8 cellular contexts compared by ENCODE assay signal in the genomic region with DNA sequence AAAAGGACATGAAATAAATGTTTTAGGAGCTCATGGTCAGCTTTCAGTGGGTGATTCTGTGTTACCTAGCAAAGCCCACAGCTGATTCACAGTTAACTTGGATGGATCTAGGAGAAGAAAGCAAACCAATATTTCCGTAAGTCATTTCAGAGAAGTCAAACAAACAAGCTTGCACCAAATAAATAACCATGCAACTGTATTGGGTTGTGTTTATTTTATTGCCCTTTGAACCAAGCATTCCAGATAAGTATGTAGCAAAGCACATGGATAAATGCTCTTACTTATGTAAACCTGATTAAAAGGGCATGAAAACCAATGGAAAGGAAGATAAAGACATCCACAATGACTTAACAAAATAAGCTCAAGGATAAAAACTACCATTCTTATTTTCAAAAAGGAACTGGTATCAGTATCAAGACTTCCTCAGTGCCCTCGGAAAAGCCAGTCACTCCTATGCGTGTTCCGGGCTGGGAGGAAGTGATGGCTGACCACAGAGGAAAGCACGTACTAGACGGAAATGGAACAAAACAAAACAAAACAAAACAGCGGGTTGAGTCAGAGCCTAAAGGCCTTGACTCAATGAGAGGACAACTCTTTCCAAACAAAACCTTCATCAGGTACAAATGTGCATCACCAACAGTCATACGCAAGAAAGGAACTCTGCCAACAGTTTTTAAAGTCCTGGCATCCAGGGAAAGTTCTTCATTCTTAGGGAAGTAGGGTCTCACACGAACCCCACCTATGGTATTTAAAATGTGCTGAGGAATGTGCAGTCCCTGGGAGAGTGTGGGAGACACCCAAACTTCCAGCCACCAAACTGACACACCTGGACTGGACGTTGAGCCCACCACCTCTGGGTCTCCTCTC.
DNase-seq lines count a peak whose midpoint lies in the region; ATAC-seq lines count a peak whose summit lies in the region.

No MANE protein-coding gene starts in this region.

- ATAC-seq in HG03045 (IDR thresholded peaks at IDR 0.05; ENCODE audit: unreplicated experiment): peak; percentile 46
- ATAC-seq in stimulated activated naive CD8-positive, alpha-beta T cell treated with anti-CD3 and anti-CD28 coated beads, Interleukin-15, amount 100 ng/mL, for 72 hours: peak; percentile 97

- H3K4me3 Mint-ChIP-seq in stimulated activated naive CD8-positive, alpha-beta T cell treated with anti-CD3 and anti-CD28 coated beads, Interleukin-15, amount 100 ng/mL, for 72 hours: peak overlapping the region; percentile 27 to 57

- H3K9me3 ChIP-seq in muscle layer of duodenum (ENCODE audit: control insufficient read depth in 1 of 2, low read length in 2 of 2): no peaks in the 10 kb centered on the region

- peaks cover 14 to 27% of the 10 kb centered on the region in 2 donors for H3K9me3 Mint-ChIP-seq in stimulated activated naive CD8-positive, alpha-beta T cell treated with anti-CD3 and anti-CD28 coated beads, Interleukin-15, amount 100 ng/mL, for 72 hours

- peak overlapping the region; percentile 95 to 97 for H3K27ac Mint-ChIP-seq in stimulated activated naive CD8-positive, alpha-beta T cell treated with anti-CD3 and anti-CD28 coated beads, Interleukin-15, amount 100 ng/mL, for 72 hours

- H3K4me1 ChIP-seq in muscle layer of duodenum (ENCODE audit: control insufficient read depth in 1 of 2, insufficient read depth in 2 of 2, low read length in 2 of 2): peaks cover 0 to 3% of the 10 kb centered on the region in 2 donors

- no peaks in the 10 kb centered on the region for H3K36me3 ChIP-seq in muscle layer of duodenum (ENCODE audit: control insufficient read depth in 1 of 2, insufficient read depth in 2 of 2, low read length in 2 of 2)

- peak; percentile 40 for DNase-seq in activated CD4-positive, CD25-positive, alpha-beta regulatory T cell treated with anti-CD3 and anti-CD28 coated beads, Interleukin-2, amount 50 U/mL, for 16 hours (ENCODE audit: low read depth, low spot score)
- peak; percentile 87 for DNase-seq in central memory CD4-positive, alpha-beta T cell
- DNase-seq in stimulated activated naive CD8-positive, alpha-beta T cell treated with anti-CD3 and anti-CD28 coated beads, Interleukin-15, amount 100 ng/mL, for 72 hours: peak; percentile 57 to 83
- DNase-seq in NCI-H1092 treated with DMSO at 0.1 percent for 48 hours (lab: John Stamatoyannopoulos, UW): no peak
- no peak for DNase-seq in COR-L47 (lab: John Stamatoyannopoulos, UW)
- DNase-seq in hippocampal formation (lab: John Stamatoyannopoulos, UW): no peak

- peaks cover 75% of the 10 kb centered on the region for H3K4me1 Mint-ChIP-seq in stimulated activated naive CD8-positive, alpha-beta T cell treated with anti-CD3 and anti-CD28 coated beads, Interleukin-15, amount 100 ng/mL, for 72 hours

- H3K27me3 Mint-ChIP-seq in stimulated activated naive CD8-positive, alpha-beta T cell treated with anti-CD3 and anti-CD28 coated beads, Interleukin-15, amount 100 ng/mL, for 72 hours: no peaks in the 10 kb centered on the region

- H3K27me3 ChIP-seq in muscle layer of duodenum (ENCODE audit: low read depth, low read length): no peaks in the 10 kb centered on the region

- peak overlapping the region; percentile 71 for H3K27ac ChIP-seq in muscle layer of duodenum (ENCODE audit: low read length)

- peak overlapping the region in 1 of 2 donors; percentile 37 for H3K4me3 ChIP-seq in muscle layer of duodenum (ENCODE audit: low read depth in 1 of 2, low read length in 2 of 2)

Comparison
In these comparisons a context has a peak if more than half of its experiments do, and no peak if none do; other contexts are left out.
1. DNase-seq: peak in activated CD4-positive, CD25-positive, alpha-beta regulatory T cell treated with anti-CD3 and anti-CD28 coated beads, Interleukin-2, amount 50 U/mL, for 16 hours (single experiment), central memory CD4-positive, alpha-beta T cell (single experiment) and stimulated activated naive CD8-positive, alpha-beta T cell treated with anti-CD3 and anti-CD28 coated beads, Interleukin-15, amount 100 ng/mL, for 72 hours (2 of 2); none in NCI-H1092 treated with DMSO at 0.1 percent for 48 hours (single experiment), COR-L47 (single experiment) and hippocampal formation (0 of 2).